ENCODE assay signal across 16 cellular contexts in genomic region chr20:13121840-13122515, GRCh38.
DNase-seq lines count a peak whose midpoint lies in the region; ATAC-seq and TF ChIP-seq lines count a peak whose summit lies in the region.
"Had no signal": no experiment of that assay in that cellular context is flagged by ENCODE, and none has a peak within 500 bp of the region (broad histone marks: within the 10 kb centered on the region; RNA-seq: fewer than 3 reads in every experiment).

No MANE protein-coding gene starts in this region.

- ATAC-seq in GM19455 (IDR thresholded peaks at IDR 0.05; ENCODE audit: unreplicated experiment) = peak; percentile 54
- peak; percentile 89 for ATAC-seq in HG02852 (IDR thresholded peaks at IDR 0.05; ENCODE audit: unreplicated experiment)
- peak; percentile 81 for ATAC-seq in HG03460 (IDR thresholded peaks at IDR 0.05; ENCODE audit: unreplicated experiment)
- ATAC-seq: HCT116 had no signal

- DNase-seq in GM13977 (ENCODE audit: low spot score) (peak; percentile 8), NCI-H2029 treated with DMSO at 0.1 percent for 48 hours (lab: John Stamatoyannopoulos, UW) (no peak), hypothalamus (lab: John Stamatoyannopoulos, UW) (no peak), NCI-H1436 (lab: John Stamatoyannopoulos, UW) (no peak)
- no peak for DNase-seq in stimulated activated CD4-positive, alpha-beta T cell treated with anti-CD3 and anti-CD28 coated beads, Interleukin-15, amount 100 ng/mL, for 24 hours
- DNase-seq: activated CD4-positive, alpha-beta T cell treated with anti-CD3 and anti-CD28 coated beads, Interleukin-2, amount 50 U/mL, for 4 hours; activated effector memory CD4-positive, alpha-beta T cell treated with anti-CD3 and anti-CD28 coated beads, Interleukin-2, amount 50 U/mL, for 16 hours; DND-41; NCI-H1092 treated with DMSO at 0.1 percent for 48 hours; NCI-H524; ovary; stimulated activated CD4-positive, alpha-beta T cell treated with anti-CD3 and anti-CD28 coated beads, Interleukin-12 subunit alpha, Interleukin-12 subunit beta, amount 100 ng/mL, for 4 hours had no signal

- in situ Hi-C loops in GM13977 (cut with MboI; ENCODE audit: low pct_unique_long_range_greater_than_20kb, low sequenced_read_pairs, unreplicated experiment) = loop anchor here (25.0 kb wide), 2 partner anchors 440 to 640 kb away; no protein-coding TSS in a partner anchor

- TF ChIP-seq CTCF in GM13977 (IDR thresholded peaks at IDR 0.05; ENCODE audit: extremely low read depth, insufficient read depth, missing control alignments) = peak; percentile 5
